ENCODE assay signal across 37 cellular contexts in the genomic region with DNA sequence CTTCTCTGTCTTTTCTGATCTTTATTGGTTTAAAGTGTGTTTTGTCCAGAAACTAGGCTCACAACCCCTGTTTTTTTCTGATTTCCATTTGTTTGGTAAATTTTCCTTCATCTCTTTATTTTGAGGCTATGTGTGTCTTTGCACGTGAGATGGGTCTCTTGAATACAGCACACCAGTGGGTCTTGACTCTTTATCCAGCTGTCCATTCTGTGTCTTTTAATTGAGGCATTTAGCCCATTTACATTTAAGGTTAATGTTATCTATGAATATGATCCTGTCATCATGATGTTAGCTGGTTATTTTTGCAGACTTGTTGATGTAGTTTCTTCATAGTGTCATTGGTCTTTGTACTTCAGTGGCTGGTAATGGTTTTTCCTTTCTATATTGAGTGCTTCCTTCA. TPM values are rescaled to one million over a fixed set of nuclear protein-coding genes. Genes with fewer than 3 reads are reported as not detected.
"Had no signal": no experiment of that assay in that cellular context is flagged by ENCODE, and none has a peak within 500 bp of the region (broad histone marks: within the 10 kb centered on the region; RNA-seq: fewer than 3 reads in every experiment).

No MANE protein-coding gene starts in this region.

- DNase-seq: Karpas-422, Kasumi-1, MG63, MM.1S, MV-4-11, NCI-H1048, NCI-H1092, NCI-H1092 treated with DMSO at 0.1 percent for 48 hours, NCI-H1105, NCI-H1105 treated with DMSO at 0.1 percent for 48 hours, NCI-H1417, NCI-H1417 treated with DMSO at 0.1 percent for 48 hours, NCI-H1436, NCI-H1436 treated with DMSO at 0.1 percent for 48 hours, NCI-H146, NCI-H1694, NCI-H1694 treated with DMSO at 0.1 percent for 48 hours, NCI-H187, NCI-H187 treated with DMSO at 0.1 percent for 48 hours, NCI-H1930, NCI-H2029, NCI-H2029 treated with DMSO at 0.1 percent for 48 hours, NCI-H2081, NCI-H2081 treated with DMSO at 0.1 percent for 48 hours, NCI-H2107, NCI-H2171, NCI-H2171 treated with DMSO at 0.1 percent for 48 hours, NCI-H2227 treated with DMSO at 0.1 percent for 48 hours, NCI-H226, NCI-H345, NCI-H446, NCI-H446 treated with DMSO at 0.1 percent for 48 hours, NCI-H510A, NCI-H510A treated with DMSO at 0.1 percent for 48 hours had no signal

- H3K27me3 ChIP-seq: MG63 had no signal

- H3K36me3 ChIP-seq: MG63 had no signal

- H3K4me3 ChIP-seq: MG63 had no signal

RNA-seq across cellular contexts. Expression of gene TEX36, which starts 10.1 kb away (rescaled TPM):
- total RNA-seq: LHCN-M2, MCF 10A, NCI-H460 had no signal
